8 cellular contexts compared by ENCODE assay signal in the genomic region with DNA sequence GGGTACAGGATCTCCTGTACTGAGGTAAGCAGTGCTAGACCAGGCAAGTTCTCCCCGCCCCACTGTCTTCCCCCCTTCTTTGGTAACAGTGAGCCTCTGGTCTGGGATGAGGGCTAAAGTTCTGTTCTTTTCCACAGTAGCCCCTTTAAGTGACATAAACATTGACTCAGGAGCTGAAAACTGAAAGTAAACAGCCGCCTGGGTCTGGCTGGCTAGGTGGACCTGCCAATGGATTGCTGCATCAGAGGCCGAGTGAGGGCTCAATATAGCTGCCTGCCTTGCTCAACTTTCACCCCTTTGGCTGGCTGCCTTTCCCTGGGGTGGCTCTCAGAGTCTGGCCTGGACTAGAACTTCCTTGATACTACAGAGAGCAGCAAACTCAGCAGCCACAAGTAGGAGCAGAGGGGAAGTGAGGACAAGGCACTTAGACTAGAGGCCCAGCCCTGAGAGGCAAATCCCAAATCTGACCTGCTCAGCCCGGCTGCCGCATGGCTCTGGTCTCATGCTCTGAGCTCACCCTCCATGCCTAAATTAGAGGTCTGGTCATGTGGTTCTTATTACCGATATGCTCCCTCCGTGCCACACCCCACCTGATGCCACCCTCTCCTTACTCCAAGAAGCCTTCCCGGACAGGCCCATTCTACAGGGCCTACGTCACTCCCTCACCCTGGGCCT. TPM values are rescaled to one million over a fixed set of nuclear protein-coding genes. Genes with fewer than 3 reads are reported as not detected.
A peak's percentile ranks its signal among the peaks of the same experiment; 100 is the strongest.
DNase-seq lines count a peak whose midpoint lies in the region; FAIRE-seq and TF ChIP-seq lines count a peak whose summit lies in the region.

No MANE protein-coding gene starts in this region.

- H3K36me3 ChIP-seq in colonic mucosa (no peaks in the 10 kb centered on the region), mesodermal cell (ENCODE audit: control insufficient read depth, insufficient read depth, low read length) (peaks cover 28% of the 10 kb centered on the region), uterus (no peaks in the 10 kb centered on the region)

- H3K4me1 ChIP-seq in colonic mucosa (peaks cover 7% of the 10 kb centered on the region), mesodermal cell (ENCODE audit: control insufficient read depth, insufficient read depth, low read length, poor library complexity, severe bottlenecking) (no peaks in the 10 kb centered on the region), uterus (no peaks in the 10 kb centered on the region)

- H3K27ac Mint-ChIP-seq in activated T-cell treated with anti-CD3 and anti-CD28 coated beads, Interleukin-2, amount 50 U/mL, for 24 hours: peak overlapping the region; percentile 61

- no peaks in the 10 kb centered on the region for H3K27me3 ChIP-seq in colonic mucosa
- no peaks in the 10 kb centered on the region for H3K27me3 ChIP-seq in uterus

- H3K36me3 Mint-ChIP-seq in activated T-cell treated with anti-CD3 and anti-CD28 coated beads, Interleukin-2, amount 50 U/mL, for 24 hours (ENCODE audit: low read depth): peaks cover 56% of the 10 kb centered on the region

- intact Hi-C loops in colonic mucosa (cut with DNase I): no loop called here
- intact Hi-C loops in uterus (cut with DNase I; ENCODE audit: low total_unique reads): no loop called here

- WGBS in mesodermal cell (ENCODE audit: insufficient coverage in 2 of 2), 2 experiments: 90 to 97% methylated on average over 6 to 7 of the region's 9 CpGs

- no peak for FAIRE-seq in RCC 7860 (lab: Jason Lieb, UNC)

- H3K4me3 Mint-ChIP-seq in activated T-cell treated with anti-CD3 and anti-CD28 coated beads, Interleukin-2, amount 50 U/mL, for 24 hours: no peak overlapping the region

- no peak for TF ChIP-seq POLR2A in uterus (IDR thresholded peaks at IDR 0.05)

- no peak overlapping the region for H3K4me3 ChIP-seq in colonic mucosa
- H3K4me3 ChIP-seq in mesodermal cell (ENCODE audit: extremely low read depth, insufficient read depth, low read length, poor library complexity, severe bottlenecking): no peak overlapping the region
- H3K4me3 ChIP-seq in uterus: no peak overlapping the region

- no peaks in the 10 kb centered on the region for H3K9me3 Mint-ChIP-seq in activated T-cell treated with anti-CD3 and anti-CD28 coated beads, Interleukin-2, amount 50 U/mL, for 24 hours

- TF ChIP-seq CTCF in colonic mucosa (IDR thresholded peaks at IDR 0.05) (no peak), uterus (IDR thresholded peaks at IDR 0.05) (no peak)

- peaks cover 40% of the 10 kb centered on the region for H3K4me1 Mint-ChIP-seq in activated T-cell treated with anti-CD3 and anti-CD28 coated beads, Interleukin-2, amount 50 U/mL, for 24 hours (ENCODE audit: low read depth)

- no peak for DNase-seq in activated T-cell treated with anti-CD3 and anti-CD28 coated beads, Interleukin-2, amount 50 U/mL, for 24 hours
- DNase-seq in activated T-cell treated with anti-CD3 and anti-CD28 coated beads, Interleukin-2, amount 50 U/mL, for 1 hour: no peak
- DNase-seq in colonic mucosa: peak; percentile 96
- peak; percentile 78 to 86 for DNase-seq in uterus
- no peak for DNase-seq in amniotic stem cell (lab: John Stamatoyannopoulos, UW)
- DNase-seq in RCC 7860 (ENCODE audit: low spot score): no peak
- DNase-seq in NCI-H1105 (lab: John Stamatoyannopoulos, UW): no peak

- H3K27ac ChIP-seq in colonic mucosa (peak overlapping the region; percentile 78), mesodermal cell (ENCODE audit: low read depth, low read length, severe bottlenecking) (peak overlapping the region; percentile 32), uterus (peak overlapping the region; percentile 45 to 48)

- peak overlapping the region in 1 of 2 donors; percentile 67 for H3K9ac ChIP-seq in colonic mucosa (ENCODE audit: low read depth in 2 of 2, low read length in 2 of 2)

- H3K27me3 Mint-ChIP-seq in activated T-cell treated with anti-CD3 and anti-CD28 coated beads, Interleukin-2, amount 50 U/mL, for 24 hours: no peaks in the 10 kb centered on the region

- H3K9me3 ChIP-seq in colonic mucosa (no peaks in the 10 kb centered on the region), mesodermal cell (ENCODE audit: control insufficient read depth, low read length) (no peaks in the 10 kb centered on the region), uterus (no peaks in the 10 kb centered on the region)

RNA-seq across cellular contexts. Expression of gene UCP3, which starts 9.6 kb away (rescaled TPM):
- 1 to 10 TPM in 1 of 2 donors, under 1 TPM in 1; 0.66 to 1.5 TPM for total RNA-seq in colonic mucosa
- polyA plus RNA-seq in mesodermal cell (2013, experiment 1 of 2): 0.26 TPM
- polyA plus RNA-seq in mesodermal cell (2013, experiment 2 of 2): 0.35 TPM
- 1 to 10 TPM in 2 of 4 donors, under 1 TPM in 1, not detected in 1; 0.21 to 4.1 (median 1.5) TPM for total RNA-seq in uterus

RNA-seq across cellular contexts. Expression of gene UCP2, which starts 35.8 kb away (rescaled TPM):
- total RNA-seq in colonic mucosa: 10 to 100 TPM; 43.0 to 64.0 TPM
- 37.5 TPM for polyA plus RNA-seq in mesodermal cell (2013, experiment 1 of 2)
- polyA plus RNA-seq in mesodermal cell (2013, experiment 2 of 2): 36.4 TPM
- total RNA-seq in uterus: 10 to 100 TPM in 3 of 4 donors, not detected in 1; 10.8 to 64.7 (median 33.7) TPM

Comparison
In these comparisons a context has a peak if more than half of its experiments do, and no peak if none do; other contexts are left out.
1. DNase-seq: peak in colonic mucosa (single experiment) and uterus (2 of 2); none in activated T-cell treated with anti-CD3 and anti-CD28 coated beads, Interleukin-2, amount 50 U/mL, for 24 hours (single experiment), activated T-cell treated with anti-CD3 and anti-CD28 coated beads, Interleukin-2, amount 50 U/mL, for 1 hour (single experiment), amniotic stem cell (single experiment), RCC 7860 (single experiment) and NCI-H1105 (single experiment).
2. Peak in every context shown above with its lines, with median percentiles within 50 percentile points of each other: H3K27ac ChIP-seq.